In the genomic region with DNA sequence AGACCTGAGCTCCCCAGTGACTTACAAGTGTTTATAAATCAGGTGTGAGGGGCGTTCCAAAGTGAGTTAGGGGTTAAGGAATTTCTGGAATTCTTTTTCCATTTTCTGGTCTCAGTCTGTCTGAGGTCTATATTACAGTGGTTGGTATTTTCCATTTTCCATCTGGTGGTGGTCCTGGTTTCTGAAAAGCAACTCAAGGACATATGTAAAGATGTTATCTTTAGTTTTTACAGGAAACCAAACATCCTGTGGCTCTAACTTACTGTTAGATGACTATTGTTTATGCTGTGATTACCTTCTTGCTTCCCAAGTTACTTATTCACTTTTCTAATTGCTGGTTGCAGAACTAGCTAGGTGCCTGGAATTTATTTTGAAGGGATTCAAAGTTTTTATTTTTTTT, we compare ENCODE assay signal across 1 cellular context.
TF ChIP-seq lines count a peak whose summit lies in the region.

No MANE protein-coding gene starts in this region.

TF ChIP-seq in WTC11, 78 proteins besides CTCF, POLR2A, EP300 and RAD21:
- TF ChIP-seq, protein P1, sequence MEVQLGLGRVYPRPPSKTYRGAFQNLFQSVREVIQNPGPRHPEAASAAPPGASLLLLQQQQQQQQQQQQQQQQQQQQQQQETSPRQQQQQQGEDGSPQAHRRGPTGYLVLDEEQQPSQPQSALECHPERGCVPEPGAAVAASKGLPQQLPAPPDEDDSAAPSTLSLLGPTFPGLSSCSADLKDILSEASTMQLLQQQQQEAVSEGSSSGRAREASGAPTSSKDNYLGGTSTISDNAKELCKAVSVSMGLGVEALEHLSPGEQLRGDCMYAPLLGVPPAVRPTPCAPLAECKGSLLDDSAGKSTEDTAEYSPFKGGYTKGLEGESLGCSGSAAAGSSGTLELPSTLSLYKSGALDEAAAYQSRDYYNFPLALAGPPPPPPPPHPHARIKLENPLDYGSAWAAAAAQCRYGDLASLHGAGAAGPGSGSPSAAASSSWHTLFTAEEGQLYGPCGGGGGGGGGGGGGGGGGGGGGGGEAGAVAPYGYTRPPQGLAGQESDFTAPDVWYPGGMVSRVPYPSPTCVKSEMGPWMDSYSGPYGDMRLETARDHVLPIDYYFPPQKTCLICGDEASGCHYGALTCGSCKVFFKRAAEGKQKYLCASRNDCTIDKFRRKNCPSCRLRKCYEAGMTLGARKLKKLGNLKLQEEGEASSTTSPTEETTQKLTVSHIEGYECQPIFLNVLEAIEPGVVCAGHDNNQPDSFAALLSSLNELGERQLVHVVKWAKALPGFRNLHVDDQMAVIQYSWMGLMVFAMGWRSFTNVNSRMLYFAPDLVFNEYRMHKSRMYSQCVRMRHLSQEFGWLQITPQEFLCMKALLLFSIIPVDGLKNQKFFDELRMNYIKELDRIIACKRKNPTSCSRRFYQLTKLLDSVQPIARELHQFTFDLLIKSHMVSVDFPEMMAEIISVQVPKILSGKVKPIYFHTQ (CRISPR knock-in tag; IDR thresholded peaks at IDR 0.05), result no peak
- no peak for TF ChIP-seq TEAD1 (CRISPR knock-in tag; IDR thresholded peaks at IDR 0.05)
- TF ChIP-seq, protein P2, sequence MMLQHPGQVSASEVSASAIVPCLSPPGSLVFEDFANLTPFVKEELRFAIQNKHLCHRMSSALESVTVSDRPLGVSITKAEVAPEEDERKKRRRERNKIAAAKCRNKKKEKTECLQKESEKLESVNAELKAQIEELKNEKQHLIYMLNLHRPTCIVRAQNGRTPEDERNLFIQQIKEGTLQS (CRISPR knock-in tag; conservative IDR thresholded peaks at IDR 0.05), result no peak
- TF ChIP-seq, protein P3, sequence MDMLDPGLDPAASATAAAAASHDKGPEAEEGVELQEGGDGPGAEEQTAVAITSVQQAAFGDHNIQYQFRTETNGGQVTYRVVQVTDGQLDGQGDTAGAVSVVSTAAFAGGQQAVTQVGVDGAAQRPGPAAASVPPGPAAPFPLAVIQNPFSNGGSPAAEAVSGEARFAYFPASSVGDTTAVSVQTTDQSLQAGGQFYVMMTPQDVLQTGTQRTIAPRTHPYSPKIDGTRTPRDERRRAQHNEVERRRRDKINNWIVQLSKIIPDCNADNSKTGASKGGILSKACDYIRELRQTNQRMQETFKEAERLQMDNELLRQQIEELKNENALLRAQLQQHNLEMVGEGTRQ (CRISPR knock-in tag; IDR thresholded peaks at IDR 0.05), result no peak
- no peak for TF ChIP-seq NR3C1 (CRISPR knock-in tag; conservative IDR thresholded peaks at IDR 0.05; ENCODE audit: low read depth)
